26 cellular contexts compared by ENCODE assay signal in the genomic region with DNA sequence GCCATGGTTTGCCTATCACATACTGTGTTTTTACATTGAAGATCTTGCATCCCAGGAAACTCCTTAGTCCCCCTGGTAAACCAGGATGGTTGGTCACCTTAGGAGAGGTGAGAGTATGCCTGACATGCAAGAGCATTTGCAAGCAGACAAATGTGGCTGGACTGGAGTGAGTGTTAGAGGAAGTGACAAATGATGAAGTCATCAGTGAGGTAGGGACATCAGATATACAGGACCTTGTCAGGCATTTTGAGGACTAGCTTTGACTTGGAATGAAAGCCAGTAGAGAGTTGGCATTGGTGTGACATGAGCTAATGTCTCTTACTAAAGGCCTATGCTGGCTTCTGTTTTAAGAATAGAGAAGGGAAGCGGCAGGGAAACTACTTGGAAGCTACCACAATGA.
"Had no signal": no experiment of that assay in that cellular context is flagged by ENCODE, and none has a peak within 500 bp of the region (broad histone marks: within the 10 kb centered on the region; RNA-seq: fewer than 3 reads in every experiment).

No MANE protein-coding gene starts in this region.

- ATAC-seq: activated T-helper 17 cell treated with anti-CD3 and anti-CD28 coated beads, Interleukin-2, amount 50 U/mL, for 72 hours; Right ventricle myocardium inferior; T-cell had no signal

- H3K27me3 ChIP-seq: adrenal gland had no signal

- FAIRE-seq: TTC549 had no signal

- H3K4me3 ChIP-seq: adrenal gland, SK-N-MC had no signal

- H3K9me3 Mint-ChIP-seq: activated B cell treated with CpG ODN at 0.5 μM for 24 hours; activated CD4-positive, alpha-beta memory T cell treated with anti-CD3 and anti-CD28 coated beads, Interleukin-2, amount 10 ng/mL, durations not matched to agents 7 days and 5 days; activated CD4-positive, alpha-beta T cell treated with anti-CD3 and anti-CD28 coated beads, Interleukin-2, amount 10 ng/mL, durations not matched to agents 7 days and 5 days; activated naive CD4-positive, alpha-beta T cell treated with anti-CD3 and anti-CD28 coated beads, Interleukin-2, amount 10 ng/mL, durations not matched to agents 7 days and 5 days; activated naive CD8-positive, alpha-beta T cell treated with anti-CD3 and anti-CD28 coated beads, Interleukin-2, amount 10 ng/mL, durations not matched to agents 7 days and 5 days had no signal

- H3K27ac Mint-ChIP-seq: activated B cell treated with CpG ODN at 0.5 μM for 24 hours; activated CD4-positive, alpha-beta memory T cell treated with anti-CD3 and anti-CD28 coated beads, Interleukin-2, amount 10 ng/mL, durations not matched to agents 7 days and 5 days; activated CD4-positive, alpha-beta T cell treated with anti-CD3 and anti-CD28 coated beads, Interleukin-2, amount 10 ng/mL, durations not matched to agents 7 days and 5 days; activated naive CD4-positive, alpha-beta T cell treated with anti-CD3 and anti-CD28 coated beads, Interleukin-2, amount 10 ng/mL, durations not matched to agents 7 days and 5 days; activated naive CD8-positive, alpha-beta T cell treated with anti-CD3 and anti-CD28 coated beads, Interleukin-2, amount 10 ng/mL, durations not matched to agents 7 days and 5 days; activated T-helper 17 cell treated with anti-CD3 and anti-CD28 coated beads, Interleukin-2, amount 50 U/mL, for 72 hours; T-cell had no signal

- H3K36me3 ChIP-seq: adrenal gland had no signal

- H3K4me1 ChIP-seq: adrenal gland had no signal

- DNase-seq: activated B cell treated with CpG ODN at 0.5 μM for 24 hours; activated CD4-positive, alpha-beta memory T cell treated with anti-CD3 and anti-CD28 coated beads, Interleukin-2, amount 10 ng/mL, durations not matched to agents 7 days and 5 days; activated CD4-positive, alpha-beta T cell treated with anti-CD3 and anti-CD28 coated beads for 1 hour; activated CD4-positive, alpha-beta T cell treated with anti-CD3 and anti-CD28 coated beads, Interleukin-2, amount 10 ng/mL, durations not matched to agents 7 days and 5 days; activated gamma-delta T cell; activated naive CD4-positive, alpha-beta T cell treated with anti-CD3 and anti-CD28 coated beads, Interleukin-2, amount 10 ng/mL, durations not matched to agents 7 days and 5 days; activated naive CD8-positive, alpha-beta T cell treated with anti-CD3 and anti-CD28 coated beads, Interleukin-2, amount 10 ng/mL, durations not matched to agents 7 days and 5 days; activated T-cell treated with anti-CD3 and anti-CD28 coated beads for 4 hours; activated T-cell treated with anti-CD3 and anti-CD28 coated beads, Interleukin-2, amount 50 U/mL, for 48 hours; adrenal gland; anterior cingulate cortex; caudate nucleus; NCI-H1105 treated with DMSO at 0.1 percent for 48 hours; NCI-H1436 treated with DMSO at 0.1 percent for 48 hours; NCI-H187 treated with DMSO at 0.1 percent for 48 hours; NCI-H2081 treated with DMSO at 0.1 percent for 48 hours; NCI-H446; NCI-H524; RPMI8226; T-cell; T-helper 2 cell; T1000 had no signal

- H3K36me3 Mint-ChIP-seq: activated naive CD4-positive, alpha-beta T cell treated with anti-CD3 and anti-CD28 coated beads, Interleukin-2, amount 10 ng/mL, durations not matched to agents 7 days and 5 days; activated naive CD8-positive, alpha-beta T cell treated with anti-CD3 and anti-CD28 coated beads, Interleukin-2, amount 10 ng/mL, durations not matched to agents 7 days and 5 days; T-cell had no signal

- H3K27ac ChIP-seq: adrenal gland, SK-N-MC had no signal

- H3K4me3 Mint-ChIP-seq: activated B cell treated with CpG ODN at 0.5 μM for 24 hours; activated CD4-positive, alpha-beta memory T cell treated with anti-CD3 and anti-CD28 coated beads, Interleukin-2, amount 10 ng/mL, durations not matched to agents 7 days and 5 days; activated CD4-positive, alpha-beta T cell treated with anti-CD3 and anti-CD28 coated beads, Interleukin-2, amount 10 ng/mL, durations not matched to agents 7 days and 5 days; activated naive CD4-positive, alpha-beta T cell treated with anti-CD3 and anti-CD28 coated beads, Interleukin-2, amount 10 ng/mL, durations not matched to agents 7 days and 5 days; activated naive CD8-positive, alpha-beta T cell treated with anti-CD3 and anti-CD28 coated beads, Interleukin-2, amount 10 ng/mL, durations not matched to agents 7 days and 5 days; activated T-helper 17 cell treated with anti-CD3 and anti-CD28 coated beads, Interleukin-2, amount 50 U/mL, for 72 hours; T-cell had no signal

- H3K4me1 Mint-ChIP-seq: activated B cell treated with CpG ODN at 0.5 μM for 24 hours; activated CD4-positive, alpha-beta memory T cell treated with anti-CD3 and anti-CD28 coated beads, Interleukin-2, amount 10 ng/mL, durations not matched to agents 7 days and 5 days; activated CD4-positive, alpha-beta T cell treated with anti-CD3 and anti-CD28 coated beads, Interleukin-2, amount 10 ng/mL, durations not matched to agents 7 days and 5 days; activated naive CD4-positive, alpha-beta T cell treated with anti-CD3 and anti-CD28 coated beads, Interleukin-2, amount 10 ng/mL, durations not matched to agents 7 days and 5 days; activated naive CD8-positive, alpha-beta T cell treated with anti-CD3 and anti-CD28 coated beads, Interleukin-2, amount 10 ng/mL, durations not matched to agents 7 days and 5 days; activated T-helper 17 cell treated with anti-CD3 and anti-CD28 coated beads, Interleukin-2, amount 50 U/mL, for 72 hours; T-cell had no signal

- H3K27me3 Mint-ChIP-seq: activated CD4-positive, alpha-beta memory T cell treated with anti-CD3 and anti-CD28 coated beads, Interleukin-2, amount 10 ng/mL, durations not matched to agents 7 days and 5 days; activated CD4-positive, alpha-beta T cell treated with anti-CD3 and anti-CD28 coated beads, Interleukin-2, amount 10 ng/mL, durations not matched to agents 7 days and 5 days; activated naive CD4-positive, alpha-beta T cell treated with anti-CD3 and anti-CD28 coated beads, Interleukin-2, amount 10 ng/mL, durations not matched to agents 7 days and 5 days; activated naive CD8-positive, alpha-beta T cell treated with anti-CD3 and anti-CD28 coated beads, Interleukin-2, amount 10 ng/mL, durations not matched to agents 7 days and 5 days; activated T-helper 17 cell treated with anti-CD3 and anti-CD28 coated beads, Interleukin-2, amount 50 U/mL, for 72 hours had no signal
